In the genomic region with DNA sequence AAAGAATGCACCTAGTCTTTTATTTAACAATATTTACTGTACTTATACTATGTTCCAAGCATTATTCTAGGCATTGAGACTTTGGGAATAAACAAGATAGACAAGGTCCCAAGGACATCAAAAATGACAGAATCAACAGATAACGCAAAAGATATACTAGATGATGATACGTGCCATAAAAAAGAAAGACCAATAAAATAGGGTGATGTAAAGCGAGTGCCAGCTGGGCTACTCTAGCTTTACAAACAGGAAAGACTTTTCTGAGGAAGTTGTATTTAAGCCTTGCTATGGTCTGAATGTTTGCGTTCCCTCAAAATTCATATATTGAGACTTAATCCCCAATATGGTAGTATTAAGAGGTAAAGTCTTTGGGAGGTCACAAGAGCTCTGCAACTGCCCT, we compare ENCODE assay signal across 9 cellular contexts.
"Had no signal": no experiment of that assay in that cellular context is flagged by ENCODE, and none has a peak within 500 bp of the region (broad histone marks: within the 10 kb centered on the region; RNA-seq: fewer than 3 reads in every experiment).

No MANE protein-coding gene starts in this region.

- H2AFZ ChIP-seq: GM23338 had no signal

- FAIRE-seq: H1, HTR-8/SVneo had no signal

- H3K4me3 ChIP-seq: GM23338, HAP-1 had no signal

- H3K9me3 ChIP-seq: HAP-1 had no signal

- H3K9me3 Mint-ChIP-seq: GM23338 had no signal

- H3K36me3 ChIP-seq: HAP-1 had no signal

- H3K27ac ChIP-seq: KMS-11 had no signal

- H3K9ac ChIP-seq: KMS-11 had no signal

- H3K4me2 ChIP-seq: GM23338, KMS-11 had no signal

- H3K4me1 ChIP-seq: HAP-1 had no signal

- H3K4me1 Mint-ChIP-seq: GM23338 had no signal

- H3K36me3 Mint-ChIP-seq: IgD-negative memory B cell had no signal

- ATAC-seq: GM23338, HCT116 had no signal

- DNase-seq: HFFc6, KBM-7 had no signal

- H3K4me3 Mint-ChIP-seq: GM23338, HFFc6 had no signal

- H3K27ac Mint-ChIP-seq: GM23338, HFFc6, IgD-negative memory B cell had no signal
